In genomic region chr13:36915891-36916640, GRCh38 we compare ENCODE assay signal across 16 cellular contexts. TPM values are rescaled to one million over a fixed set of nuclear protein-coding genes. Genes with fewer than 3 reads are reported as not detected.
A peak's percentile ranks its signal among the peaks of the same experiment; 100 is the strongest.
DNase-seq lines count a peak whose midpoint lies in the region; ATAC-seq and TF ChIP-seq lines count a peak whose summit lies in the region.
"Had no signal": no experiment of that assay in that cellular context is flagged by ENCODE, and none has a peak within 500 bp of the region (broad histone marks: within the 10 kb centered on the region; RNA-seq: fewer than 3 reads in every experiment).

No MANE protein-coding gene starts in this region.

- H3K4me3 ChIP-seq in thyroid gland (replicated peaks in 1 of 3), result no peak overlapping the region
- no peak overlapping the region for H3K4me3 ChIP-seq in right cardiac atrium (ENCODE audit: low read length)
- no peak overlapping the region for H3K4me3 ChIP-seq in trophoblast cell (ENCODE audit: low read depth, low read length)
- H3K4me3 ChIP-seq: A549, psoas muscle, spleen had no signal

- no peak overlapping the region for H3K9ac ChIP-seq in trophoblast cell (ENCODE audit: low read length)

- H2BK120ac ChIP-seq in trophoblast cell (ENCODE audit: insufficient read depth, low read length, poor library complexity), result no peak overlapping the region

- no peak overlapping the region for H2AFZ ChIP-seq in trophoblast cell (ENCODE audit: insufficient read depth, low read length, poor library complexity)

- peaks cover 5% of the 10 kb centered on the region for H3K79me2 ChIP-seq in trophoblast cell (ENCODE audit: control insufficient read depth, insufficient read depth, low read length, poor library complexity)

- 95 to 97% methylated on average over 6 of the region's 6 CpGs for WGBS in thyroid gland, 2 donors
- 90% methylated on average over 6 of the region's 6 CpGs for WGBS in right cardiac atrium
- WGBS in trophoblast cell (ENCODE audit: extremely low coverage, insufficient coverage, insufficient read length), result no CpG with 5 or more reads among the region's 6 CpGs

- no peak overlapping the region for H3K23ac ChIP-seq in trophoblast cell (ENCODE audit: low read length)

- H2BK5ac ChIP-seq in trophoblast cell (ENCODE audit: low read depth, low read length, poor library complexity), result no peak overlapping the region

- ATAC-seq in right cardiac atrium, result no peak
- no peak for ATAC-seq in GM19452 (IDR thresholded peaks at IDR 0.05; ENCODE audit: unreplicated experiment)
- ATAC-seq: A549; activated T-helper 17 cell treated with anti-CD3 and anti-CD28 coated beads, Interleukin-2, amount 50 U/mL, for 72 hours; effector memory CD8-positive, alpha-beta T cell had no signal

- intact Hi-C loops in thyroid gland (cut with DNase I) (no loop called here), right cardiac atrium (cut with DNase I) (no loop called here)

- H3K27ac ChIP-seq in layer of hippocampus (ENCODE audit: low read depth, low read length) (peak overlapping the region; percentile 24), thyroid gland (peak overlapping the region in 2 of 3 donors; percentile 93 to 94), right cardiac atrium (ENCODE audit: low read length) (no peak overlapping the region), trophoblast cell (ENCODE audit: low read depth, low read length) (no peak overlapping the region)
- H3K27ac ChIP-seq: A549, psoas muscle, spleen had no signal

- no peak overlapping the region for H4K12ac ChIP-seq in trophoblast cell (ENCODE audit: low read depth, low read length)

- H3K79me1 ChIP-seq in trophoblast cell (ENCODE audit: low read length), result peaks cover 23% of the 10 kb centered on the region

- no peaks in the 10 kb centered on the region for H3K27me3 ChIP-seq in layer of hippocampus (ENCODE audit: control insufficient read depth, insufficient read depth, low read length)
- no peaks in the 10 kb centered on the region for H3K27me3 ChIP-seq in thyroid gland
- H3K27me3 ChIP-seq in right cardiac atrium (ENCODE audit: control insufficient read depth, insufficient read depth), result no peaks in the 10 kb centered on the region
- no peaks in the 10 kb centered on the region for H3K27me3 ChIP-seq in trophoblast cell (ENCODE audit: insufficient read depth, low read length)

- no peak overlapping the region for H3K4ac ChIP-seq in trophoblast cell (ENCODE audit: low read depth, low read length)

- H4K91ac ChIP-seq in trophoblast cell (ENCODE audit: low read depth, low read length), result no peak overlapping the region

- no peak overlapping the region for H4K8ac ChIP-seq in trophoblast cell (ENCODE audit: low read depth, low read length)

- H2AK5ac ChIP-seq in trophoblast cell (ENCODE audit: low read length), result no peak overlapping the region

- H2BK12ac ChIP-seq in trophoblast cell (ENCODE audit: low read length), result no peak overlapping the region

- H3K4me2 ChIP-seq in trophoblast cell (ENCODE audit: low read length), result no peak overlapping the region
- H3K4me2 ChIP-seq: A549 had no signal

- TF ChIP-seq POLR2A in thyroid gland (IDR thresholded peaks at IDR 0.05), result no peak

- H3K36me3 ChIP-seq in thyroid gland (no peaks in the 10 kb centered on the region), trophoblast cell (ENCODE audit: control insufficient read depth in 1 of 2, insufficient read depth in 2 of 2, low read length in 2 of 2) (no peaks in the 10 kb centered on the region)
- H3K36me3 ChIP-seq: spleen had no signal

- no peak overlapping the region for H3K14ac ChIP-seq in trophoblast cell (ENCODE audit: low read length)

- no peak overlapping the region for H3K18ac ChIP-seq in trophoblast cell (ENCODE audit: low read length)

- peak; percentile 25 for DNase-seq in NCI-H2227 treated with DMSO at 0.1 percent for 48 hours (lab: John Stamatoyannopoulos, UW)
- no peak for DNase-seq in NCI-H2227 (lab: John Stamatoyannopoulos, UW; ENCODE audit: unreplicated experiment)
- peak; percentile 49 for DNase-seq in SK-N-DZ (ENCODE audit: low spot score)
- DNase-seq in thyroid gland, result no peak
- no peak for DNase-seq in right cardiac atrium
- DNase-seq in trophoblast cell, result no peak
- DNase-seq: Calu3; effector memory CD8-positive, alpha-beta T cell; NCI-H1694; psoas muscle; spleen; stimulated activated CD4-positive, alpha-beta T cell treated with anti-CD3 and anti-CD28 coated beads, Interleukin-4, amount 100 ng/mL, for 24 hours had no signal

- H3K4me1 ChIP-seq in thyroid gland, result peaks cover 29 to 58% of the 10 kb centered on the region in 2 donors
- peaks cover 3% of the 10 kb centered on the region for H3K4me1 ChIP-seq in right cardiac atrium (ENCODE audit: control insufficient read depth, insufficient read depth, low read length)
- H3K4me1 ChIP-seq in trophoblast cell (ENCODE audit: control insufficient read depth in 1 of 2, insufficient read depth in 2 of 2, low read length in 2 of 2), result peaks cover 8 to 13% of the 10 kb centered on the region in 2 experiments
- H3K4me1 ChIP-seq: A549 had no signal

- no peak for TF ChIP-seq CTCF in thyroid gland (IDR thresholded peaks at IDR 0.05)

- H3K9me3 ChIP-seq in thyroid gland, result no peaks in the 10 kb centered on the region
- H3K9me3 ChIP-seq in right cardiac atrium (ENCODE audit: control insufficient read depth, low read length), result no peaks in the 10 kb centered on the region
- no peaks in the 10 kb centered on the region for H3K9me3 ChIP-seq in trophoblast cell (ENCODE audit: insufficient read depth, low read depth, low read length)
- H3K9me3 ChIP-seq: A549, psoas muscle, spleen had no signal

RNA-seq across cellular contexts. Expression of gene SMAD9, which starts 4.0 kb away (rescaled TPM):
- 21.1 and 27.2 TPM in 2 replicates for polyA plus RNA-seq in SK-N-DZ (2014; cell fraction: cytosol; rRNA removed)
- polyA plus RNA-seq in SK-N-DZ (2014; cell fraction: nucleus; rRNA removed), result 15.8 and 22.1 TPM in 2 replicates
- 100 to 1,000 TPM in 2 of 4 donors, 10 to 100 TPM in 2; 83.0 to 110 (median 102) TPM for total RNA-seq in thyroid gland
- 10 to 100 TPM; 10.2 to 20.0 (median 13.3) TPM for total RNA-seq in right cardiac atrium
- 4.9 TPM for polyA plus RNA-seq in right cardiac atrium
- polyA plus RNA-seq in trophoblast cell (2013), result 13.6 and 14.4 TPM in 2 replicates

Comparison
In these comparisons a context has a peak if more than half of its experiments do, and no peak if none do; other contexts are left out.
1. DNase-seq: peak in NCI-H2227 treated with DMSO at 0.1 percent for 48 hours (single experiment) and SK-N-DZ (single experiment); none in NCI-H2227 (single experiment), thyroid gland (0 of 2), right cardiac atrium (0 of 3) and trophoblast cell (0 of 2).
2. H3K27ac ChIP-seq: peak in layer of hippocampus (single experiment) and thyroid gland (2 of 3); none in right cardiac atrium (single experiment) and trophoblast cell (single experiment).